10 cellular contexts compared by ENCODE assay signal in the genomic region with DNA sequence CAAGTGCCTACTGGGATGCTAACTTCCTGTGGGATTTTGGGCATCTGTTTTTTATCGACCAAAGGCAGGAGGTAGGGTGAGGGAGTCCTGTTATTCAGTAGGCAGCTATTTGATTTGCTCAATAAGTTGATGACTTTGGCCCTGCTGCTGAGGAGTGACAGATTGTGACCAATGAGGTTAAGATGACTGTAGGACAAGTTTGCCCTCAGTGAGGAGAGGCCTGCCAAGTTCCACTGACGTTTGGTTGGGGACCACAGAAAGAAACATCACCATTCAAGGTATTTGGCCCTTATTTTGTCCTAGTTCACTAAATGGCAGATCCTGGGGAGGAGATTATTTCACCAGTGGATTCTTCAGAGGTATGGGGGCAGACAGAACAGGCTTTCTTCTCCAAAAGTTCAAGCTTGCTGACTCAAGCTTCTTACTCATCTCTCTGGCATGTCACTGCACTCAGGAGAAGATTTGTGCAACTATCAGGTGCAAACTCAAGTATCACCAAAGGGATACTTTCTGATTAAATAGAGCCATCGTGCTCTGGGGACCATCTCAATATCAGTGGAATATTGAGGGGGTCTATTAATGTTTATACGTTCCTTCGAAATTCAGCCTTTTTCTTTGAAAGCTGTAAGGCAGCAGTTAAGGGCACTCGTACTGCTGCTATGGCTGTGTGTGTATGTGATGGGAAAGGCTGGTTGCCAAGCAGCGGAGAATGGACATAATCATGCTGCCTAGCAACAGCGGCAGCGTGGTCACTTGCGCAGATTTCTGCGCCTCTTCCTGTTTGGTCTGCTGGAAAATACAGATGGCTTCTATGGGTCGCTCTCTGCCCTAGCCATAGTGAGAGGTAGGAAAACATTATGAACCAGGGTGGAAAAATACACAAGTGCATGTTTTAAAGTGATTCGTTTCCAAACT.
A peak's percentile ranks its signal among the peaks of the same experiment; 100 is the strongest.
DNase-seq lines count a peak whose midpoint lies in the region; ATAC-seq, FAIRE-seq and TF ChIP-seq lines count a peak whose summit lies in the region.
"Had no signal": no experiment of that assay in that cellular context is flagged by ENCODE, and none has a peak within 500 bp of the region (broad histone marks: within the 10 kb centered on the region; RNA-seq: fewer than 3 reads in every experiment).

No MANE protein-coding gene starts in this region.

- H3K4me2 ChIP-seq in osteoblast (ENCODE audit: insufficient read depth, low read length) = no peak overlapping the region

- in situ Hi-C loops in G401 (cut with HindIII; ENCODE audit: low sequenced_read_pairs) = no loop called here

- H3K27ac ChIP-seq in osteoblast (ENCODE audit: low read depth, low read length) = no peak overlapping the region
- no peak overlapping the region for H3K27ac ChIP-seq in lower lobe of right lung
- H3K27ac ChIP-seq: testis had no signal

- H3K27me3 ChIP-seq in osteoblast (ENCODE audit: insufficient read depth, low read length) (no peaks in the 10 kb centered on the region), lower lobe of right lung (ENCODE audit: low read depth) (no peaks in the 10 kb centered on the region)
- H3K27me3 ChIP-seq: testis had no signal

- peak; percentile 86 for DNase-seq in G401 (ENCODE audit: low spot score)
- peak; percentile 51 for DNase-seq in RCC 7860 (ENCODE audit: low spot score)
- DNase-seq in fibroblast of pulmonary artery (ENCODE audit: low read depth) = peak; percentile 91
- peak; percentile 64 for DNase-seq in osteoblast (ENCODE audit: insufficient read length, low spot score, missing footprints)
- no peak for DNase-seq in activated naive CD4-positive, alpha-beta T cell treated with anti-CD3 and anti-CD28 coated beads for 36 hours
- no peak for DNase-seq in lower lobe of right lung
- DNase-seq: activated CD4-positive, alpha-beta T cell treated with anti-CD3 and anti-CD28 coated beads, Interleukin-2, amount 10 ng/mL, durations not matched to agents 24 days and 14 days; testis had no signal

- no peak overlapping the region for H3K4me3 Mint-ChIP-seq in activated naive CD4-positive, alpha-beta T cell treated with anti-CD3 and anti-CD28 coated beads for 36 hours
- H3K4me3 Mint-ChIP-seq: activated CD4-positive, alpha-beta T cell treated with anti-CD3 and anti-CD28 coated beads, Interleukin-2, amount 10 ng/mL, durations not matched to agents 24 days and 14 days had no signal

- FAIRE-seq in RCC 7860 (lab: Jason Lieb, UNC) = no peak

- H3K36me3 ChIP-seq in osteoblast (ENCODE audit: insufficient read depth, low read length) = no peaks in the 10 kb centered on the region
- peaks cover 5% of the 10 kb centered on the region for H3K36me3 ChIP-seq in lower lobe of right lung

- H3K79me2 ChIP-seq in osteoblast (ENCODE audit: insufficient read depth, low read length) = no peaks in the 10 kb centered on the region

- no peaks in the 10 kb centered on the region for H3K36me3 Mint-ChIP-seq in activated naive CD4-positive, alpha-beta T cell treated with anti-CD3 and anti-CD28 coated beads for 36 hours (ENCODE audit: low read depth)

- no peaks in the 10 kb centered on the region for H3K4me1 Mint-ChIP-seq in activated naive CD4-positive, alpha-beta T cell treated with anti-CD3 and anti-CD28 coated beads for 36 hours (ENCODE audit: low read depth)
- H3K4me1 Mint-ChIP-seq: activated CD4-positive, alpha-beta T cell treated with anti-CD3 and anti-CD28 coated beads, Interleukin-2, amount 10 ng/mL, durations not matched to agents 24 days and 14 days had no signal

- H3K4me3 ChIP-seq in fibroblast of pulmonary artery (replicated peaks; ENCODE audit: low read depth, low read length) (no peak overlapping the region), osteoblast (ENCODE audit: insufficient read depth, low read length) (no peak overlapping the region), lower lobe of right lung (no peak overlapping the region)
- H3K4me3 ChIP-seq: testis had no signal

- intact Hi-C loops in activated naive CD4-positive, alpha-beta T cell treated with anti-CD3 and anti-CD28 coated beads for 36 hours (cut with micrococcal nuclease) = no loop called here
- intact Hi-C loops in lower lobe of right lung (cut with DNase I) = no loop called here

- H3K4me1 ChIP-seq in osteoblast (ENCODE audit: insufficient read depth, low read length) = peaks cover 10% of the 10 kb centered on the region
- H3K4me1 ChIP-seq in lower lobe of right lung = peaks cover 33% of the 10 kb centered on the region

- no peak overlapping the region for H3K27ac Mint-ChIP-seq in activated naive CD4-positive, alpha-beta T cell treated with anti-CD3 and anti-CD28 coated beads for 36 hours
- H3K27ac Mint-ChIP-seq: activated CD4-positive, alpha-beta T cell treated with anti-CD3 and anti-CD28 coated beads, Interleukin-2, amount 10 ng/mL, durations not matched to agents 24 days and 14 days had no signal

- H3K9me3 ChIP-seq in osteoblast (ENCODE audit: low read depth, low read length) (no peaks in the 10 kb centered on the region), lower lobe of right lung (no peaks in the 10 kb centered on the region)
- H3K9me3 ChIP-seq: testis had no signal

- no peak overlapping the region for H2AFZ ChIP-seq in osteoblast (ENCODE audit: low read length)

- CTCF ChIA-PET in activated naive CD4-positive, alpha-beta T cell treated with anti-CD3 and anti-CD28 coated beads for 36 hours (lab: Charles Lee) = no interaction called here

- TF ChIP-seq CTCF in fibroblast of pulmonary artery (IDR thresholded peaks at IDR 0.05; ENCODE audit: low read length, missing control alignments) = no peak
- no peak for TF ChIP-seq CTCF in osteoblast (IDR thresholded peaks at IDR 0.05; ENCODE audit: extremely low read depth, low read depth, low read length)
- TF ChIP-seq CTCF in lower lobe of right lung (IDR thresholded peaks at IDR 0.05) = no peak

- ATAC-seq in lower lobe of right lung = no peak
- ATAC-seq in GM21737 (IDR thresholded peaks at IDR 0.05; ENCODE audit: unreplicated experiment) = no peak
- ATAC-seq in HG03354 (IDR thresholded peaks at IDR 0.05; ENCODE audit: poor library complexity, severe bottlenecking, unreplicated experiment) = no peak

- H4K20me1 ChIP-seq in osteoblast (ENCODE audit: insufficient read depth, low read length) = no peaks in the 10 kb centered on the region

- no peaks in the 10 kb centered on the region for H3K27me3 Mint-ChIP-seq in activated naive CD4-positive, alpha-beta T cell treated with anti-CD3 and anti-CD28 coated beads for 36 hours (ENCODE audit: low read depth)
- H3K27me3 Mint-ChIP-seq: activated CD4-positive, alpha-beta T cell treated with anti-CD3 and anti-CD28 coated beads, Interleukin-2, amount 10 ng/mL, durations not matched to agents 24 days and 14 days had no signal

- H3K9me3 Mint-ChIP-seq in activated naive CD4-positive, alpha-beta T cell treated with anti-CD3 and anti-CD28 coated beads for 36 hours = no peaks in the 10 kb centered on the region
- H3K9me3 Mint-ChIP-seq: activated CD4-positive, alpha-beta T cell treated with anti-CD3 and anti-CD28 coated beads, Interleukin-2, amount 10 ng/mL, durations not matched to agents 24 days and 14 days had no signal

Comparison
In these comparisons a context has a peak if more than half of its experiments do, and no peak if none do; other contexts are left out.
1. DNase-seq: peak in G401 (single experiment), RCC 7860 (single experiment), fibroblast of pulmonary artery (single experiment) and osteoblast (single experiment); none in activated naive CD4-positive, alpha-beta T cell treated with anti-CD3 and anti-CD28 coated beads for 36 hours (single experiment) and lower lobe of right lung (single experiment).